ENCODE assay signal across 1 cellular context in the genomic region with DNA sequence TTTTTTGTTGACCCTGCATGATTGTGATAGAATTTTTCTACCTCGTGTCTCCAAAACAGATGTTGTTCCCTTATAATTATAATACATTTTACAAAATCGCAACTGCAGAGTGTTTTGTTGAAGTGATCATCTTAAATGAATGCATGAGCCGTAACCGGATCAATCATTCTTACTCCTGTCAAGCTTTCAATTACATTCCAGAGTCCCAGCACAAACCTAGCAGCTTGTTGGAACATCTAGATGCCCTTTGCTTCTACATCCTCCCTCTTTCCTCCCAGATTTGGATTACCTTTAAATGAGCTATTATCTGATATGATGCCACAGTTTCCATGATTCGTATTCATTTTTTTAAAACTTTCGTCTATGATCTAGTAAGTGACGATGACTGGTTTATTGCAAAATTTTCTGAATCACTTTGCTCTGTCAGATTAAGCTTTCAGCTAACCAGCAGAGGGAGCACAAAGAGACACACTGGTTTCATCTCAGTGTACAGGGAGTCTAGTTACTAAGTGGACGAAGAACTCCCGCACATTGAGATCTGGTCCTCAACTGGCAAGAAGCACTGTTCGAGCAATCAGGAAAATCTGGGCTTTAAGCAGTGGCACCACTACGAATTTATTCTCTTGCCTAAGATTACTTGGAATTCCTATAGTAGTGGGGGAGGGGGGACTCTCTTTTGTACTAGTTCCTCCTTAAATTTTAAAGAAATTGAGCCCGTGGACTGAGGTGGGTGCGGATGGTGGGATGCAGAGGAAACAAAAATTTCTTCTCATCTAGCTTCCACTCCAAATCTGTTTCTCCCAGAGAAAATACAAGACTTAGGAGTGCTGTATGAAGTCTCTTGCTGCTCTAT.
TF ChIP-seq lines count a peak whose summit lies in the region.

No MANE protein-coding gene starts in this region.

TF ChIP-seq in liver, 16 proteins besides CTCF, POLR2A, EP300 and RAD21 (continued from another document):
- TF ChIP-seq, protein P1, sequence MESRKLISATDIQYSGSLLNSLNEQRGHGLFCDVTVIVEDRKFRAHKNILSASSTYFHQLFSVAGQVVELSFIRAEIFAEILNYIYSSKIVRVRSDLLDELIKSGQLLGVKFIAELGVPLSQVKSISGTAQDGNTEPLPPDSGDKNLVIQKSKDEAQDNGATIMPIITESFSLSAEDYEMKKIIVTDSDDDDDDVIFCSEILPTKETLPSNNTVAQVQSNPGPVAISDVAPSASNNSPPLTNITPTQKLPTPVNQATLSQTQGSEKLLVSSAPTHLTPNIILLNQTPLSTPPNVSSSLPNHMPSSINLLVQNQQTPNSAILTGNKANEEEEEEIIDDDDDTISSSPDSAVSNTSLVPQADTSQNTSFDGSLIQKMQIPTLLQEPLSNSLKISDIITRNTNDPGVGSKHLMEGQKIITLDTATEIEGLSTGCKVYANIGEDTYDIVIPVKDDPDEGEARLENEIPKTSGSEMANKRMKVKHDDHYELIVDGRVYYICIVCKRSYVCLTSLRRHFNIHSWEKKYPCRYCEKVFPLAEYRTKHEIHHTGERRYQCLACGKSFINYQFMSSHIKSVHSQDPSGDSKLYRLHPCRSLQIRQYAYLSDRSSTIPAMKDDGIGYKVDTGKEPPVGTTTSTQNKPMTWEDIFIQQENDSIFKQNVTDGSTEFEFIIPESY (IDR thresholded peaks at IDR 0.05): no peak
